In genomic region chr2:177902395-177903160, GRCh38 we compare ENCODE assay signal across 24 cellular contexts.
A peak's percentile ranks its signal among the peaks of the same experiment; 100 is the strongest.
DNase-seq lines count a peak whose midpoint lies in the region; ATAC-seq and TF ChIP-seq lines count a peak whose summit lies in the region.
"Had no signal": no experiment of that assay in that cellular context is flagged by ENCODE, and none has a peak within 500 bp of the region (broad histone marks: within the 10 kb centered on the region; RNA-seq: fewer than 3 reads in every experiment).

No MANE protein-coding gene starts in this region.

- POLR2A ChIA-PET in MCF 10A (lab: Yijun Ruan, JAX): interaction anchor here (1.2 kb wide), 2 partner anchors 10 to 27 kb away, joined by 3 read pairs; no protein-coding TSS in a partner anchor

- H3K4me3 Mint-ChIP-seq in MCF 10A (ENCODE audit: unreplicated experiment): no peak overlapping the region
- no peak overlapping the region for H3K4me3 Mint-ChIP-seq in progenitor cell of endocrine pancreas (ENCODE audit: low read depth)
- H3K4me3 Mint-ChIP-seq: activated B cell treated with CpG ODN at 0.5 μM for 24 hours; activated naive CD8-positive, alpha-beta T cell treated with anti-CD3 and anti-CD28 coated beads, Interleukin-2, amount 50 U/mL, for 24 hours; activated T-cell treated with anti-CD3 and anti-CD28 coated beads, Interleukin-2, amount 50 U/mL, for 4 hours; stimulated activated memory B cell treated with anti-CD40 and anti-IgM and Interleukin-4, amounts not matched to agents 10 μg/mL and 1 μg/mL and 100 μg/mL, for 72 hours had no signal

- H3K9me3 ChIP-seq in breast epithelium (no peaks in the 10 kb centered on the region), left ventricle myocardium inferior (replicated peaks) (no peaks in the 10 kb centered on the region), MG63 (no peaks in the 10 kb centered on the region)

- H3K27me3 Mint-ChIP-seq in MCF 10A (ENCODE audit: insufficient read depth, unreplicated experiment): no peaks in the 10 kb centered on the region
- H3K27me3 Mint-ChIP-seq in progenitor cell of endocrine pancreas: no peaks in the 10 kb centered on the region
- H3K27me3 Mint-ChIP-seq: activated naive CD8-positive, alpha-beta T cell treated with anti-CD3 and anti-CD28 coated beads, Interleukin-2, amount 50 U/mL, for 24 hours had no signal

- no peaks in the 10 kb centered on the region for H3K36me3 ChIP-seq in breast epithelium
- no peaks in the 10 kb centered on the region for H3K36me3 ChIP-seq in left ventricle myocardium inferior
- no peaks in the 10 kb centered on the region for H3K36me3 ChIP-seq in MG63

- no peaks in the 10 kb centered on the region for H3K27me3 ChIP-seq in breast epithelium
- H3K27me3 ChIP-seq in left ventricle myocardium inferior (ENCODE audit: low read depth): no peaks in the 10 kb centered on the region
- no peaks in the 10 kb centered on the region; the same call in 1 of the 2 replicates for H3K27me3 ChIP-seq in MG63

- CTCF ChIA-PET in MCF 10A (lab: Yijun Ruan, JAX): interaction anchor here (0.6 to 0.7 kb wide), 3 partner anchors 488 to 1252 kb away, joined by 3 to 4 read pairs (median 3); no protein-coding TSS in a partner anchor

- no peak for ATAC-seq in HG02571 (IDR thresholded peaks at IDR 0.05; ENCODE audit: unreplicated experiment)
- ATAC-seq: activated naive CD8-positive, alpha-beta T cell treated with anti-CD3 and anti-CD28 coated beads, Interleukin-2, amount 50 U/mL, for 24 hours; activated T-cell treated with anti-CD3 and anti-CD28 coated beads, Interleukin-2, amount 50 U/mL, for 4 hours; HepG2; stimulated activated memory B cell treated with anti-CD40 and anti-IgM and Interleukin-4, amounts not matched to agents 10 μg/mL and 1 μg/mL and 100 μg/mL, for 72 hours had no signal

- H3K4me1 ChIP-seq in breast epithelium (no peaks in the 10 kb centered on the region), left ventricle myocardium inferior (peaks cover 17% of the 10 kb centered on the region)

- no peaks in the 10 kb centered on the region for H3K36me3 Mint-ChIP-seq in MCF 10A (ENCODE audit: insufficient read depth, unreplicated experiment)
- H3K36me3 Mint-ChIP-seq in progenitor cell of endocrine pancreas (ENCODE audit: insufficient read depth): no peaks in the 10 kb centered on the region
- H3K36me3 Mint-ChIP-seq: stimulated activated memory B cell treated with anti-CD40 and anti-IgM and Interleukin-4, amounts not matched to agents 10 μg/mL and 1 μg/mL and 100 μg/mL, for 72 hours had no signal

- peak overlapping the region; percentile 1 for H3K27ac Mint-ChIP-seq in MCF 10A (ENCODE audit: low read depth, unreplicated experiment)
- H3K27ac Mint-ChIP-seq in progenitor cell of endocrine pancreas: peak overlapping the region; percentile 9
- H3K27ac Mint-ChIP-seq: activated B cell treated with CpG ODN at 0.5 μM for 24 hours; activated naive CD8-positive, alpha-beta T cell treated with anti-CD3 and anti-CD28 coated beads, Interleukin-2, amount 50 U/mL, for 24 hours; stimulated activated memory B cell treated with anti-CD40 and anti-IgM and Interleukin-4, amounts not matched to agents 10 μg/mL and 1 μg/mL and 100 μg/mL, for 72 hours had no signal

- H3K9me3 Mint-ChIP-seq in MCF 10A (ENCODE audit: unreplicated experiment): no peaks in the 10 kb centered on the region
- no peaks in the 10 kb centered on the region for H3K9me3 Mint-ChIP-seq in progenitor cell of endocrine pancreas (ENCODE audit: low read depth)
- H3K9me3 Mint-ChIP-seq: activated B cell treated with CpG ODN at 0.5 μM for 24 hours; activated naive CD8-positive, alpha-beta T cell treated with anti-CD3 and anti-CD28 coated beads, Interleukin-2, amount 50 U/mL, for 24 hours; activated T-cell treated with anti-CD3 and anti-CD28 coated beads, Interleukin-2, amount 50 U/mL, for 4 hours; stimulated activated memory B cell treated with anti-CD40 and anti-IgM and Interleukin-4, amounts not matched to agents 10 μg/mL and 1 μg/mL and 100 μg/mL, for 72 hours had no signal

- BruUV-seq in MCF 10A (replicated peaks; lab: Mats Ljungman, UMichigan): no TSS peak

- TF ChIP-seq CTCF in MCF 10A (IDR thresholded peaks at IDR 0.05; ENCODE audit: unreplicated experiment) (no peak), breast epithelium (IDR thresholded peaks at IDR 0.05) (no peak), left ventricle myocardium inferior (IDR thresholded peaks at IDR 0.05; ENCODE audit: borderline replicate concordance) (no peak), progenitor cell of endocrine pancreas (IDR thresholded peaks at IDR 0.05; ENCODE audit: unreplicated experiment) (no peak)

- H3K4me3 ChIP-seq in breast epithelium: no peak overlapping the region
- no peak overlapping the region for H3K4me3 ChIP-seq in left ventricle myocardium inferior
- no peak overlapping the region for H3K4me3 ChIP-seq in MG63

- DNase-seq in MCF 10A (ENCODE audit: unreplicated experiment) (no peak), breast epithelium (ENCODE audit: low spot score in 2 of 2) (no peak), left ventricle myocardium inferior (no peak), progenitor cell of endocrine pancreas (ENCODE audit: low spot score, unreplicated experiment) (no peak), MG63 (no peak), NCI-H1436 treated with DMSO at 0.1 percent for 48 hours (lab: John Stamatoyannopoulos, UW) (no peak), UCSD-AML1 (lab: John Stamatoyannopoulos, UW; ENCODE audit: unreplicated experiment) (no peak)
- DNase-seq: activated B cell treated with CpG ODN at 0.5 μM for 24 hours; activated CD4-positive, alpha-beta T cell treated with anti-CD3 and anti-CD28 coated beads, Interleukin-2, amount 50 U/mL, for 1 hour; activated gamma-delta T cell treated with Interleukin-2 at 50 U/mL for 16 hours; activated naive CD8-positive, alpha-beta T cell treated with anti-CD3 and anti-CD28 coated beads, Interleukin-2, amount 50 U/mL, for 24 hours; activated T-cell treated with anti-CD3 and anti-CD28 coated beads, Interleukin-2, amount 50 U/mL, for 4 hours; Kasumi-1; NCI-H1048; NCI-H1694 treated with DMSO at 0.1 percent for 48 hours; NCI-H524; occipital lobe; SHP77 treated with DMSO at 0.1 percent for 48 hours; stimulated activated CD4-positive, alpha-beta T cell treated with anti-CD3 and anti-CD28 coated beads, Interleukin-12 subunit alpha, Interleukin-12 subunit beta, amount 100 ng/mL, for 4 hours; stimulated activated CD4-positive, alpha-beta T cell treated with anti-CD3 and anti-CD28 coated beads, Interleukin-4, amount 100 ng/mL, for 4 hours; T1000 had no signal

- no peak for TF ChIP-seq POLR2A in breast epithelium (IDR thresholded peaks at IDR 0.05)

- intact Hi-C loops in MCF 10A (cut with micrococcal nuclease): no loop called here
- intact Hi-C loops in breast epithelium (cut with DNase I; ENCODE audit: low total_unique reads): no loop called here
- intact Hi-C loops in left ventricle myocardium inferior (cut with micrococcal nuclease): no loop called here

- H3K27ac ChIP-seq in breast epithelium (no peak overlapping the region), left ventricle myocardium inferior (replicated peaks) (peak overlapping the region; percentile 67)

- H3K4me1 Mint-ChIP-seq in MCF 10A (ENCODE audit: insufficient read depth, unreplicated experiment) (peaks cover 12% of the 10 kb centered on the region), progenitor cell of endocrine pancreas (ENCODE audit: low read depth) (peaks cover 12% of the 10 kb centered on the region)
- H3K4me1 Mint-ChIP-seq: activated B cell treated with CpG ODN at 0.5 μM for 24 hours; stimulated activated memory B cell treated with anti-CD40 and anti-IgM and Interleukin-4, amounts not matched to agents 10 μg/mL and 1 μg/mL and 100 μg/mL, for 72 hours had no signal
